ENCODE assay signal across 1 cellular context in genomic region chr4:106587558-106587957, GRCh38.
TF ChIP-seq lines count a peak whose summit lies in the region.

No MANE protein-coding gene starts in this region.

TF ChIP-seq in GM23338, 12 proteins besides CTCF, POLR2A, EP300 and RAD21 (continued from another document):
- TF ChIP-seq REST (IDR thresholded peaks at IDR 0.05; ENCODE audit: unreplicated experiment): no peak
